ENCODE assay signal across 8 cellular contexts in the genomic region with DNA sequence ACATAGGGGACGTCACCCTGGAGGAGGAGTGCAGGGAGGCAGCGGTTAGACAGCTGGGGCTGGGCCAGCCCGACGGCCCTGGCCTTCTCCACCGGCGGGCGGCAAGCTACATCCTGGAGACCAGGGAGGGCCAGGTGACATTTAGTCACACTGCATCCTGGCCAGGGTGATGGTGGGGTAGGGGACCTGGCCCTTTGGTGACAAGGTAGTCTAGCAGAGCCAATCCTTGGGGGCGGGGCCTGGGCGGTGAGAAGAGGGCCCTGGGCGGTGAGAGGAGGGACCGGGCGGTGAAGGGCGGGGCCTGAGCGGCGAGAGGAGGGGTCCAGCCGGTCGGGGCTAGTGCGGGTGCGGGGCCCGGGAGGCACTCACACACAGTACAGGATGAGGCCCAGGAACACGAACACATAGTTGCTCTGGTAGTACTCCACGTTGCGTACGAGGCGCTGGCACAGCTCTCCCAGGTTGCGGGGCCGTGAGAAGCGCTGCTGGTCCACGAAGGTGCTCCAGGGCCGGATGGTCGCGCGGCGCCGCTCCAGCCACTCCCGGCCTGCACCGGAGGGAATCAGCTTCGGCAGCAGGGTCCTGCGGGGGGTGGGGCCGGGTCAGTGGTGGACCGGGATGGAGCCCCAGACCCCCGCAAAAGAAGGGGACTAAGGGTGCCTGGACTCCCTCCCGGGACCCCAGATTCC. TPM values are rescaled to one million over a fixed set of nuclear protein-coding genes. Genes with fewer than 3 reads are reported as not detected.
DNase-seq lines count a peak whose midpoint lies in the region; ATAC-seq and TF ChIP-seq lines count a peak whose summit lies in the region.

No MANE protein-coding gene starts in this region.

- H2AK5ac ChIP-seq in neuronal stem cell (ENCODE audit: low read depth, low read length): peak overlapping the region; percentile 88

- no peak overlapping the region for H3K4ac ChIP-seq in neuronal stem cell (ENCODE audit: low read length)

- H4K91ac ChIP-seq in neuronal stem cell (ENCODE audit: low read depth, low read length, poor library complexity): no peak overlapping the region

- peaks cover 7% of the 10 kb centered on the region for H3K79me1 ChIP-seq in neuronal stem cell (ENCODE audit: low read depth, low read length)

- H3K36me3 ChIP-seq in KMS-11 (ENCODE audit: insufficient read depth) (no peaks in the 10 kb centered on the region), RWPE2 (ENCODE audit: low read depth) (peaks cover 5% of the 10 kb centered on the region; the same call in 1 of the 2 replicates), neuronal stem cell (replicated peaks in 1 of 2; ENCODE audit: control insufficient read depth in 2 of 2, insufficient read depth in 2 of 2, low read length in 2 of 2) (peaks cover 0 to 8% of the 10 kb centered on the region in 2 donors)

- no peak overlapping the region for H2BK120ac ChIP-seq in neuronal stem cell (ENCODE audit: low read depth, low read length)

- H3K4me1 ChIP-seq in KMS-11 (ENCODE audit: low read depth, poor library complexity, severe bottlenecking): peaks cover 15% of the 10 kb centered on the region
- peaks cover 7% of the 10 kb centered on the region for H3K4me1 ChIP-seq in RWPE2 (ENCODE audit: insufficient read depth, poor library complexity, severe bottlenecking)
- peaks cover 6 to 7% of the 10 kb centered on the region in 2 donors for H3K4me1 ChIP-seq in neuronal stem cell (ENCODE audit: control insufficient read depth in 2 of 2, insufficient read depth in 1 of 2, low read depth in 1 of 2, low read length in 2 of 2)

- H2BK5ac ChIP-seq in neuronal stem cell (ENCODE audit: low read length): no peak overlapping the region

- no peak overlapping the region for H3K14ac ChIP-seq in neuronal stem cell (ENCODE audit: low read length)

- peak overlapping the region; percentile 77 for H3K4me2 ChIP-seq in KMS-11
- peak overlapping the region; percentile 95 for H3K4me2 ChIP-seq in neuronal stem cell (ENCODE audit: insufficient read depth, low read length, poor library complexity, severe bottlenecking)

- H3K9me3 ChIP-seq in RWPE2 (ENCODE audit: severe bottlenecking) (no peaks in the 10 kb centered on the region), neuronal stem cell (replicated peaks in 1 of 2; ENCODE audit: control insufficient read depth in 2 of 2, insufficient read depth in 1 of 2, low read depth in 1 of 2, low read length in 2 of 2) (no peaks in the 10 kb centered on the region)

- no peaks in the 10 kb centered on the region for H3K27me3 ChIP-seq in KMS-11 (ENCODE audit: insufficient read depth, low read depth)
- H3K27me3 ChIP-seq in RWPE2 (ENCODE audit: insufficient read depth, poor library complexity, severe bottlenecking): no peaks in the 10 kb centered on the region
- H3K27me3 ChIP-seq in neuronal stem cell (ENCODE audit: control insufficient read depth in 3 of 3, insufficient read depth in 3 of 3, low read depth in 1 of 3, low read length in 3 of 3): no peaks in the 10 kb centered on the region

- H2BK12ac ChIP-seq in neuronal stem cell (ENCODE audit: low read length): no peak overlapping the region

- ATAC-seq in GM19351 (IDR thresholded peaks at IDR 0.05; ENCODE audit: unreplicated experiment) (peak; percentile 61), RWPE2 (ENCODE audit: low read depth) (peak; percentile 74)

- H3K18ac ChIP-seq in neuronal stem cell (ENCODE audit: low read length): peak overlapping the region; percentile 78

- H3K79me2 ChIP-seq in KMS-11 (ENCODE audit: insufficient read depth, low read depth): no peaks in the 10 kb centered on the region

- peak overlapping the region; percentile 95 for H3K23ac ChIP-seq in neuronal stem cell (ENCODE audit: low read depth, low read length, poor library complexity)

- H3K9ac ChIP-seq in KMS-11 (peak overlapping the region; percentile 50; the same call in 1 of the 2 replicates), neuronal stem cell (ENCODE audit: low read depth, low read length, poor library complexity) (peak overlapping the region; percentile 98)

- H3K27ac ChIP-seq in KMS-11: peak overlapping the region; percentile 26
- H3K27ac ChIP-seq in RWPE2 (ENCODE audit: poor library complexity, severe bottlenecking): peak overlapping the region; percentile 41
- peak overlapping the region; percentile 49 for H3K27ac ChIP-seq in neuronal stem cell (replicated peaks; ENCODE audit: low read length)
- peak overlapping the region; percentile 80 for H3K27ac ChIP-seq in substantia nigra (ENCODE audit: low read depth, low read length, poor library complexity, severe bottlenecking)

- no CpG with 5 or more reads among the region's 43 CpGs for WGBS in neuronal stem cell (ENCODE audit: extremely low coverage in 2 of 2, insufficient read length in 2 of 2, insufficient replicate concordance in 1 of 2), 2 donors

- no peak overlapping the region for H2BK15ac ChIP-seq in neuronal stem cell (ENCODE audit: low read length)

- no peak overlapping the region for H4K8ac ChIP-seq in neuronal stem cell (ENCODE audit: low read depth, low read length)

- H3K4me3 ChIP-seq in KMS-11 (IDR thresholded peaks at IDR 0.05; ENCODE audit: insufficient read depth, low read depth, low read length): no peak overlapping the region
- H3K4me3 ChIP-seq in RWPE2 (ENCODE audit: severe bottlenecking): peak overlapping the region; percentile 72
- peak overlapping the region; percentile 94 to 100 for H3K4me3 ChIP-seq in foreskin fibroblast (ENCODE audit: low read depth in 1 of 2, low read length in 2 of 2)
- H3K4me3 ChIP-seq in neuronal stem cell (ENCODE audit: low read length in 2 of 2): peak overlapping the region; percentile 73 to 91

- H4K20me1 ChIP-seq in KMS-11 (ENCODE audit: insufficient read depth): no peaks in the 10 kb centered on the region

- H2AFZ ChIP-seq in KMS-11 (ENCODE audit: low read depth) (peak overlapping the region; percentile 84), neuronal stem cell (ENCODE audit: low read length) (peak overlapping the region; percentile 94)

- TF ChIP-seq CTCF in KMS-11 (conservative IDR thresholded peaks at IDR 0.05; ENCODE audit: low read depth, low read length): no peak
- TF ChIP-seq CTCF in RWPE2 (IDR thresholded peaks at IDR 0.05; ENCODE audit: poor library complexity, severe bottlenecking): no peak
- no peak for TF ChIP-seq CTCF in foreskin fibroblast (IDR thresholded peaks at IDR 0.05; ENCODE audit: low read depth, low read length)

- peak; percentile 73 for DNase-seq in Ammon's horn (ENCODE audit: low spot score)
- DNase-seq in RWPE2 (ENCODE audit: low spot score): peak; percentile 87
- DNase-seq in activated gamma-delta T cell treated with anti-CD3 and anti-CD28 coated beads, Interleukin-2, amount 50 U/mL, for 16 hours (ENCODE audit: low read depth): peak; percentile 60
- peak; percentile 58 to 85 for DNase-seq in foreskin fibroblast
- peak; percentile 71 for DNase-seq in neuronal stem cell (ENCODE audit: low spot score)
- peak in 36 of 49 donors; percentile 4 to 87 (median 32) for DNase-seq in substantia nigra (lab: John Stamatoyannopoulos, UW)

RNA-seq across cellular contexts. Expression of a gene that starts 0.6 kb away (rescaled TPM):
- 83.3 TPM for polyA plus RNA-seq in neuronal stem cell (2013, experiment 1 of 2)
- 90.0 TPM for polyA plus RNA-seq in neuronal stem cell (2013, experiment 2 of 2)

RNA-seq across cellular contexts. Expression of a gene that starts 30.3 kb away (rescaled TPM):
- 0.47 TPM for polyA plus RNA-seq in neuronal stem cell (2013, experiment 1 of 2)
- polyA plus RNA-seq in neuronal stem cell (2013, experiment 2 of 2): 0.44 TPM

RNA-seq across cellular contexts. Expression of a gene that starts 35.5 kb away (rescaled TPM):
- polyA plus RNA-seq in neuronal stem cell (2013, experiment 1 of 2): 2.5 TPM
- 2.6 TPM for polyA plus RNA-seq in neuronal stem cell (2013, experiment 2 of 2)

Comparison
In these comparisons a context has a peak if more than half of its experiments do, and no peak if none do; other contexts are left out.
1. DNase-seq: peak in every context shown above with its lines; median percentile 87 in RWPE2; 73 in Ammon's horn; 72 in foreskin fibroblast; 71 in neuronal stem cell; 60 in activated gamma-delta T cell treated with anti-CD3 and anti-CD28 coated beads, Interleukin-2, amount 50 U/mL, for 16 hours; 32 in substantia nigra.
2. H3K27ac ChIP-seq: peak in every context shown above with its lines; median percentile 80 in substantia nigra; 49 in neuronal stem cell; 41 in RWPE2; 26 in KMS-11.